In genomic region chr20:48616481-48616880, GRCh38 we compare ENCODE assay signal across 24 cellular contexts.
"Had no signal": no experiment of that assay in that cellular context is flagged by ENCODE, and none has a peak within 500 bp of the region (broad histone marks: within the 10 kb centered on the region; RNA-seq: fewer than 3 reads in every experiment).

No MANE protein-coding gene starts in this region.

- H3K9me3 ChIP-seq: adrenal gland, heart left ventricle, ovary, psoas muscle, right atrium auricular region, stomach, suprapubic skin, vagina had no signal

- H3K4me3 Mint-ChIP-seq: activated naive CD4-positive, alpha-beta T cell treated with anti-CD3 and anti-CD28 coated beads, Interleukin-2, amount 50 U/mL, for 24 hours; activated T-cell treated with anti-CD3 and anti-CD28 coated beads, Interleukin-2, amount 50 U/mL, for 72 hours; dendritic cell treated with granulocyte-macrophage colony-stimulating factor and Interleukin-4, amounts not matched to agents 40 ng/mL and 50 ng/mL, for 4 days; T-helper 1 cell treated with Interleukin-12 subunit alpha and Interleukin-12 subunit beta and Interleukin-4 antibody, amounts not matched to agents 30 μg/mL and 1 μg/mL, for 36 hours had no signal

- H3K27ac Mint-ChIP-seq: activated naive CD4-positive, alpha-beta T cell treated with anti-CD3 and anti-CD28 coated beads, Interleukin-2, amount 50 U/mL, for 24 hours; activated T-cell treated with anti-CD3 and anti-CD28 coated beads, Interleukin-2, amount 50 U/mL, for 72 hours; dendritic cell treated with granulocyte-macrophage colony-stimulating factor and Interleukin-4, amounts not matched to agents 40 ng/mL and 50 ng/mL, for 4 days; T-helper 1 cell treated with Interleukin-12 subunit alpha and Interleukin-12 subunit beta and Interleukin-4 antibody, amounts not matched to agents 30 μg/mL and 1 μg/mL, for 36 hours had no signal

- H3K36me3 ChIP-seq: adrenal gland, heart left ventricle, ovary, right atrium auricular region, stomach, suprapubic skin, vagina had no signal

- H3K4me3 ChIP-seq: adrenal gland, heart left ventricle, ovary, psoas muscle, right atrium auricular region, stomach, suprapubic skin, vagina had no signal

- H3K9me3 Mint-ChIP-seq: activated naive CD4-positive, alpha-beta T cell treated with anti-CD3 and anti-CD28 coated beads, Interleukin-2, amount 50 U/mL, for 24 hours; activated T-cell treated with anti-CD3 and anti-CD28 coated beads, Interleukin-2, amount 50 U/mL, for 72 hours; dendritic cell treated with granulocyte-macrophage colony-stimulating factor and Interleukin-4, amounts not matched to agents 40 ng/mL and 50 ng/mL, for 4 days; naive B cell; T-helper 1 cell treated with Interleukin-12 subunit alpha and Interleukin-12 subunit beta and Interleukin-4 antibody, amounts not matched to agents 30 μg/mL and 1 μg/mL, for 36 hours had no signal

- H3K36me3 Mint-ChIP-seq: activated naive CD4-positive, alpha-beta T cell treated with anti-CD3 and anti-CD28 coated beads, Interleukin-2, amount 50 U/mL, for 24 hours; naive B cell had no signal

- ATAC-seq: activated T-cell treated with anti-CD3 and anti-CD28 coated beads, Interleukin-2, amount 50 U/mL, for 72 hours; heart left ventricle; left cardiac atrium; psoas muscle had no signal

- DNase-seq: activated CD4-positive, alpha-beta T cell treated with anti-CD3 and anti-CD28 coated beads for 4 hours; activated CD4-positive, alpha-beta T cell treated with anti-CD3 and anti-CD28 coated beads, Interleukin-2, amount 50 U/mL, for 48 hours; activated CD4-positive, CD25-positive, alpha-beta regulatory T cell; activated CD8-positive, alpha-beta memory T cell treated with anti-CD3 and anti-CD28 coated beads, Interleukin-2, amount 50 U/mL, for 48 hours; activated gamma-delta T cell treated with Interleukin-2 at 50 U/mL for 16 hours; activated T-cell treated with anti-CD3 and anti-CD28 coated beads, Interleukin-2, amount 50 U/mL, for 72 hours; adrenal gland; effector CD4-positive, alpha-beta T cell; left cardiac atrium; mesendoderm; naive B cell; stimulated activated CD4-positive, alpha-beta T cell treated with anti-CD3 and anti-CD28 coated beads, Interleukin-1b, Interleukin-23, amount 100 ng/mL, for 48 hours; stomach; T1000; trophoblast cell had no signal

- H3K27me3 ChIP-seq: adrenal gland, ovary, right atrium auricular region, stomach, suprapubic skin, vagina had no signal

- H3K27ac ChIP-seq: adrenal gland, heart left ventricle, ovary, psoas muscle, right atrium auricular region, stomach, suprapubic skin, vagina had no signal

- H3K27me3 Mint-ChIP-seq: activated naive CD4-positive, alpha-beta T cell treated with anti-CD3 and anti-CD28 coated beads, Interleukin-2, amount 50 U/mL, for 24 hours had no signal
